In genomic region chr3:98885851-98886250, GRCh38 we compare ENCODE assay signal across 19 cellular contexts. TPM values are rescaled to one million over a fixed set of nuclear protein-coding genes. Genes with fewer than 3 reads are reported as not detected.
DNase-seq lines count a peak whose midpoint lies in the region; ATAC-seq and TF ChIP-seq lines count a peak whose summit lies in the region.
"Had no signal": no experiment of that assay in that cellular context is flagged by ENCODE, and none has a peak within 500 bp of the region (broad histone marks: within the 10 kb centered on the region; RNA-seq: fewer than 3 reads in every experiment).

No MANE protein-coding gene starts in this region.

- no peaks in the 10 kb centered on the region for H3K27me3 ChIP-seq in adipocyte (replicated peaks; ENCODE audit: control insufficient read depth, insufficient read depth, low read length)
- H3K27me3 ChIP-seq in subcutaneous abdominal adipose tissue (ENCODE audit: control insufficient read depth in 5 of 5, insufficient read depth in 4 of 5, low read length in 5 of 5): no peaks in the 10 kb centered on the region
- H3K27me3 ChIP-seq: neutrophil, vagina had no signal

- H3K4me3 ChIP-seq in adipocyte (ENCODE audit: low read length) (peak overlapping the region; percentile 71), fibroblast of the aortic adventitia (ENCODE audit: low read depth, low read length) (no peak overlapping the region), subcutaneous abdominal adipose tissue (ENCODE audit: low read depth in 1 of 5, low read length in 5 of 5) (no peak overlapping the region)
- H3K4me3 ChIP-seq: vagina had no signal

- H3K9ac ChIP-seq in adipocyte (ENCODE audit: low read length): peak overlapping the region; percentile 71
- no peak overlapping the region for H3K9ac ChIP-seq in subcutaneous abdominal adipose tissue (ENCODE audit: low read length in 5 of 5)
- H3K9ac ChIP-seq: KMS-11 had no signal

- ATAC-seq in GM18511 (IDR thresholded peaks at IDR 0.05; ENCODE audit: unreplicated experiment) (no peak), HG03432 (IDR thresholded peaks at IDR 0.05; ENCODE audit: unreplicated experiment) (no peak), HG02759 (IDR thresholded peaks at IDR 0.05; ENCODE audit: unreplicated experiment) (no peak)
- ATAC-seq: activated T-cell treated with anti-CD3 and anti-CD28 coated beads, Interleukin-2, amount 50 U/mL, for 4 hours; stimulated activated naive CD8-positive, alpha-beta T cell treated with anti-CD3 and anti-CD28 coated beads, Interleukin-15, Interleukin-2, amounts not matched to agents 100 U/mL and 50 U/mL, for 24 hours had no signal

- H3K27ac ChIP-seq in subcutaneous abdominal adipose tissue (ENCODE audit: low read depth, low read length): peak overlapping the region; percentile 81
- H3K27ac ChIP-seq: KMS-11, neutrophil, vagina had no signal

- H3K36me3 ChIP-seq in adipocyte (ENCODE audit: control insufficient read depth, insufficient read depth, low read length, severe bottlenecking): peaks cover 17% of the 10 kb centered on the region
- H3K36me3 ChIP-seq in subcutaneous abdominal adipose tissue (ENCODE audit: control insufficient read depth in 5 of 5, insufficient read depth in 5 of 5, low read length in 5 of 5): peaks cover 0 to 3% (median 0%) of the 10 kb centered on the region in 5 donors
- H3K36me3 ChIP-seq: neutrophil, vagina had no signal

- peak; percentile 37 for DNase-seq in HT-29 (ENCODE audit: low spot score)
- peak; percentile 66 for DNase-seq in adipocyte (ENCODE audit: low read depth)
- peak; percentile 68 for DNase-seq in fibroblast of the aortic adventitia (ENCODE audit: low read depth)
- DNase-seq: activated CD4-positive, alpha-beta T cell treated with anti-CD3 and anti-CD28 coated beads, Interleukin-2, amount 50 U/mL, for 48 hours; activated naive CD8-positive, alpha-beta T cell treated with anti-CD3 and anti-CD28 coated beads, Interleukin-2, amount 10 ng/mL, durations not matched to agents 7 days and 5 days; activated T-cell treated with anti-CD3 and anti-CD28 coated beads, Interleukin-2, amount 50 U/mL, for 4 hours; C1 segment of cervical spinal cord; cerebellar nuclear complex; DMS53; NCI-H146; NCI-H446; stimulated activated naive CD8-positive, alpha-beta T cell treated with anti-CD3 and anti-CD28 coated beads, Interleukin-15, Interleukin-2, amounts not matched to agents 100 U/mL and 50 U/mL, for 24 hours had no signal

- TF ChIP-seq CTCF in fibroblast of the aortic adventitia (IDR thresholded peaks at IDR 0.05; ENCODE audit: insufficient read depth, low read length): no peak

- H3K4me1 ChIP-seq in adipocyte (ENCODE audit: control insufficient read depth, insufficient read depth, low read length) (peaks cover 70% of the 10 kb centered on the region), subcutaneous abdominal adipose tissue (ENCODE audit: control insufficient read depth in 5 of 5, insufficient read depth in 5 of 5, low read length in 5 of 5) (peaks cover 0 to 43% (median 26%) of the 10 kb centered on the region in 5 donors)

- H3K9me3 ChIP-seq in adipocyte (ENCODE audit: control insufficient read depth, low read length): no peaks in the 10 kb centered on the region
- no peaks in the 10 kb centered on the region for H3K9me3 ChIP-seq in subcutaneous abdominal adipose tissue (ENCODE audit: control insufficient read depth in 5 of 5, low read length in 5 of 5)
- H3K9me3 ChIP-seq: neutrophil, vagina had no signal

RNA-seq across cellular contexts. Expression of gene DCBLD2, which starts 15.6 kb away (rescaled TPM):
- 104 TPM in 2 replicates for total RNA-seq in HT-29 (2014; rRNA removed; shearing (Covaris generic))
- total RNA-seq in fibroblast of the aortic adventitia (ENCODE audit: low replicate concordance): 124 and 370 TPM in 2 replicates
